16 cellular contexts compared by ENCODE assay signal in genomic region chr4:101035522-101035921, GRCh38.
DNase-seq lines count a peak whose midpoint lies in the region; ATAC-seq and TF ChIP-seq lines count a peak whose summit lies in the region.
"Had no signal": no experiment of that assay in that cellular context is flagged by ENCODE, and none has a peak within 500 bp of the region (broad histone marks: within the 10 kb centered on the region; RNA-seq: fewer than 3 reads in every experiment).

No MANE protein-coding gene starts in this region.

- H3K36me3 ChIP-seq in CD8-positive, alpha-beta memory T cell (ENCODE audit: insufficient read depth, low read length), result no peaks in the 10 kb centered on the region
- H3K36me3 ChIP-seq in GM23338 (ENCODE audit: insufficient read depth), result no peaks in the 10 kb centered on the region
- peaks cover 16% of the 10 kb centered on the region for H3K36me3 ChIP-seq in neutrophil
- peaks cover 17% of the 10 kb centered on the region for H3K36me3 ChIP-seq in lower lobe of right lung
- no peaks in the 10 kb centered on the region for H3K36me3 ChIP-seq in OCI-LY7 (ENCODE audit: insufficient read depth, low read length)

- CTCF ChIA-PET in CD8-positive, alpha-beta memory T cell (lab: Charles Lee), result no interaction called here
- CTCF ChIA-PET in OCI-LY7 (lab: Charles Lee; ENCODE audit: unreplicated experiment), result no interaction called here

- no TSS peak for BruUV-seq in OCI-LY7 (replicated peaks; lab: Mats Ljungman, UMichigan)

- no peaks in the 10 kb centered on the region for H3K79me2 ChIP-seq in GM23338 (replicated peaks; ENCODE audit: insufficient read depth)
- H3K79me2 ChIP-seq in OCI-LY7 (ENCODE audit: insufficient read depth, low read depth, low read length), result no peaks in the 10 kb centered on the region

- H3K4me2 ChIP-seq in GM23338, result no peak overlapping the region
- no peak overlapping the region for H3K4me2 ChIP-seq in OCI-LY7 (ENCODE audit: low read length)
- H3K4me2 ChIP-seq: BLaER1, KMS-11 had no signal

- POLR2A ChIA-PET in CD8-positive, alpha-beta memory T cell (lab: Charles Lee), result interaction anchor here (0.7 kb wide), 1 partner anchor 266 kb away, joined by 3 read pairs; no protein-coding TSS in a partner anchor
- POLR2A ChIA-PET in OCI-LY7 (lab: Charles Lee), result interaction anchor here (1.1 kb wide), 1 partner anchor 10 kb away, joined by 3 read pairs; no protein-coding TSS in a partner anchor

- no peaks in the 10 kb centered on the region for H3K9me3 Mint-ChIP-seq in CD8-positive, alpha-beta memory T cell
- H3K9me3 Mint-ChIP-seq in GM23338, result no peaks in the 10 kb centered on the region; the same call in 2 of the 3 replicates
- H3K9me3 Mint-ChIP-seq in dendritic cell treated with granulocyte-macrophage colony-stimulating factor and Interleukin-4, amounts not matched to agents 40 ng/mL and 50 ng/mL, for 4 days, result no peaks in the 10 kb centered on the region
- H3K9me3 Mint-ChIP-seq: CD4-positive, alpha-beta T cell had no signal

- H3K4me1 Mint-ChIP-seq in CD8-positive, alpha-beta memory T cell, result peaks cover 40 to 52% (median 50%) of the 10 kb centered on the region in 3 donors
- H3K4me1 Mint-ChIP-seq in GM23338, result peaks cover 41% of the 10 kb centered on the region
- H3K4me1 Mint-ChIP-seq in dendritic cell treated with granulocyte-macrophage colony-stimulating factor and Interleukin-4, amounts not matched to agents 40 ng/mL and 50 ng/mL, for 4 days (ENCODE audit: low read depth), result peaks cover 7% of the 10 kb centered on the region

- H3K4me1 ChIP-seq in CD8-positive, alpha-beta memory T cell (ENCODE audit: insufficient read depth, low read length), result peaks cover 20% of the 10 kb centered on the region
- peaks cover 24% of the 10 kb centered on the region for H3K4me1 ChIP-seq in GM23338 (ENCODE audit: insufficient read depth)
- H3K4me1 ChIP-seq in neutrophil (ENCODE audit: control insufficient read depth in 1 of 2, insufficient read depth in 1 of 2, low read depth in 1 of 2, low read length in 1 of 2), result peaks cover 44 to 71% of the 10 kb centered on the region in 2 experiments
- H3K4me1 ChIP-seq in lower lobe of right lung, result no peaks in the 10 kb centered on the region
- no peaks in the 10 kb centered on the region for H3K4me1 ChIP-seq in OCI-LY7 (ENCODE audit: insufficient read depth, low read length, poor library complexity, severe bottlenecking)

- no peaks in the 10 kb centered on the region for H4K20me1 ChIP-seq in GM23338 (replicated peaks; ENCODE audit: insufficient read depth)
- H4K20me1 ChIP-seq in OCI-LY7 (ENCODE audit: insufficient read depth, low read length), result no peaks in the 10 kb centered on the region
- H4K20me1 ChIP-seq: BLaER1 had no signal

- TF ChIP-seq CTCF in GM23338 (conservative IDR thresholded peaks at IDR 0.05; ENCODE audit: low read depth in 2 of 2), result no peak
- no peak for TF ChIP-seq CTCF in neutrophil (IDR thresholded peaks at IDR 0.05)
- no peak for TF ChIP-seq CTCF in lower lobe of right lung (IDR thresholded peaks at IDR 0.05)
- TF ChIP-seq CTCF in OCI-LY7 (conservative IDR thresholded peaks at IDR 0.05; ENCODE audit: low read length), result no peak

- no peak for DNase-seq in CD8-positive, alpha-beta memory T cell
- DNase-seq in GM23338 (ENCODE audit: low spot score) (peak; percentile 25), lower lobe of right lung (no peak), OCI-LY7 (ENCODE audit: low spot score) (no peak)
- DNase-seq: CD4-positive, alpha-beta T cell; DMS153; NCI-H1105 treated with DMSO at 0.1 percent for 48 hours; NCI-H2081; NCI-H2171; NCI-H524 treated with DMSO at 0.1 percent for 48 hours; SHP77 had no signal

- H3K27ac Mint-ChIP-seq in CD8-positive, alpha-beta memory T cell, result peak overlapping the region in 5 of 8 donors; percentile 9 to 37 (median 17)
- H3K27ac Mint-ChIP-seq in GM23338, result peak overlapping the region; percentile 5; the same call in 1 of the 2 replicates
- peak overlapping the region; percentile 5 for H3K27ac Mint-ChIP-seq in dendritic cell treated with granulocyte-macrophage colony-stimulating factor and Interleukin-4, amounts not matched to agents 40 ng/mL and 50 ng/mL, for 4 days
- H3K27ac Mint-ChIP-seq: CD4-positive, alpha-beta T cell had no signal

- no peak overlapping the region for H3K27ac ChIP-seq in CD8-positive, alpha-beta memory T cell (ENCODE audit: low read depth, low read length)
- H3K27ac ChIP-seq in GM23338 (ENCODE audit: low read depth) (no peak overlapping the region), neutrophil (peak overlapping the region; percentile 82), lower lobe of right lung (no peak overlapping the region), OCI-LY7 (ENCODE audit: low read depth, low read length, poor library complexity, severe bottlenecking) (no peak overlapping the region)
- H3K27ac ChIP-seq: BLaER1, KMS-11 had no signal

- no peak overlapping the region for H2AFZ ChIP-seq in GM23338
- H2AFZ ChIP-seq in OCI-LY7 (ENCODE audit: low read length), result no peak overlapping the region

- H3K4me3 ChIP-seq in CD8-positive, alpha-beta memory T cell (ENCODE audit: low read length), result no peak overlapping the region
- H3K4me3 ChIP-seq in GM23338 (no peak overlapping the region), neutrophil (ENCODE audit: low read depth in 1 of 2, low read length in 1 of 2) (no peak overlapping the region), lower lobe of right lung (no peak overlapping the region), OCI-LY7 (ENCODE audit: low read depth, low read length, poor library complexity, severe bottlenecking) (no peak overlapping the region)
- H3K4me3 ChIP-seq: BLaER1 had no signal

- H3K27me3 Mint-ChIP-seq in CD8-positive, alpha-beta memory T cell, result no peaks in the 10 kb centered on the region
- no peaks in the 10 kb centered on the region for H3K27me3 Mint-ChIP-seq in GM23338 (ENCODE audit: insufficient read depth, low read depth, poor library complexity)
- H3K27me3 Mint-ChIP-seq in dendritic cell treated with granulocyte-macrophage colony-stimulating factor and Interleukin-4, amounts not matched to agents 40 ng/mL and 50 ng/mL, for 4 days, result no peaks in the 10 kb centered on the region
- H3K27me3 Mint-ChIP-seq: CD4-positive, alpha-beta T cell had no signal

- ATAC-seq in GM23338, result no peak
- no peak for ATAC-seq in lower lobe of right lung
- no peak for ATAC-seq in GM18861 (IDR thresholded peaks at IDR 0.05; ENCODE audit: unreplicated experiment)

- no peaks in the 10 kb centered on the region for H3K9me3 ChIP-seq in CD8-positive, alpha-beta memory T cell (ENCODE audit: low read length)
- H3K9me3 ChIP-seq in neutrophil (no peaks in the 10 kb centered on the region), lower lobe of right lung (no peaks in the 10 kb centered on the region), OCI-LY7 (ENCODE audit: low read length) (no peaks in the 10 kb centered on the region)
- H3K9me3 ChIP-seq: BLaER1 had no signal

- intact Hi-C loops in dendritic cell treated with granulocyte-macrophage colony-stimulating factor and Interleukin-4, amounts not matched to agents 40 ng/mL and 50 ng/mL, for 4 days (cut with micrococcal nuclease), result no loop called here
- intact Hi-C loops in lower lobe of right lung (cut with DNase I), result no loop called here
- intact Hi-C loops in OCI-LY7 (cut with micrococcal nuclease; ENCODE audit: unreplicated experiment), result no loop called here

- no peaks in the 10 kb centered on the region for H3F3A ChIP-seq in GM23338 (replicated peaks; ENCODE audit: low read depth)

- H3K9me2 ChIP-seq in GM23338 (ENCODE audit: insufficient read depth) (no peaks in the 10 kb centered on the region), OCI-LY7 (ENCODE audit: insufficient read depth, low read length) (no peaks in the 10 kb centered on the region)

- H3K4me3 Mint-ChIP-seq in CD8-positive, alpha-beta memory T cell, result no peak overlapping the region
- no peak overlapping the region for H3K4me3 Mint-ChIP-seq in GM23338
- no peak overlapping the region for H3K4me3 Mint-ChIP-seq in dendritic cell treated with granulocyte-macrophage colony-stimulating factor and Interleukin-4, amounts not matched to agents 40 ng/mL and 50 ng/mL, for 4 days
- H3K4me3 Mint-ChIP-seq: CD4-positive, alpha-beta T cell had no signal

- H3K27me3 ChIP-seq in CD8-positive, alpha-beta memory T cell (ENCODE audit: insufficient read depth, low read length, poor library complexity, severe bottlenecking), result no peaks in the 10 kb centered on the region
- H3K27me3 ChIP-seq in GM23338 (ENCODE audit: insufficient read depth), result no peaks in the 10 kb centered on the region
- no peaks in the 10 kb centered on the region for H3K27me3 ChIP-seq in neutrophil
- H3K27me3 ChIP-seq in lower lobe of right lung (ENCODE audit: low read depth), result no peaks in the 10 kb centered on the region
- H3K27me3 ChIP-seq: BLaER1 had no signal

- H3K36me3 Mint-ChIP-seq in CD8-positive, alpha-beta memory T cell, result peaks cover 0 to 19% (median 8%) of the 10 kb centered on the region in 3 donors
- H3K36me3 Mint-ChIP-seq in GM23338 (ENCODE audit: low read depth), result peaks cover 22% of the 10 kb centered on the region
- H3K36me3 Mint-ChIP-seq in dendritic cell treated with granulocyte-macrophage colony-stimulating factor and Interleukin-4, amounts not matched to agents 40 ng/mL and 50 ng/mL, for 4 days (ENCODE audit: low read depth), result peaks cover 61% of the 10 kb centered on the region

TF ChIP-seq in GM23338, 12 proteins besides CTCF, POLR2A, EP300 and RAD21:
- TF ChIP-seq NANOG (IDR thresholded peaks at IDR 0.05; ENCODE audit: borderline replicate concordance), result no peak
